ENCODE assay signal across 1 cellular context in the genomic region with DNA sequence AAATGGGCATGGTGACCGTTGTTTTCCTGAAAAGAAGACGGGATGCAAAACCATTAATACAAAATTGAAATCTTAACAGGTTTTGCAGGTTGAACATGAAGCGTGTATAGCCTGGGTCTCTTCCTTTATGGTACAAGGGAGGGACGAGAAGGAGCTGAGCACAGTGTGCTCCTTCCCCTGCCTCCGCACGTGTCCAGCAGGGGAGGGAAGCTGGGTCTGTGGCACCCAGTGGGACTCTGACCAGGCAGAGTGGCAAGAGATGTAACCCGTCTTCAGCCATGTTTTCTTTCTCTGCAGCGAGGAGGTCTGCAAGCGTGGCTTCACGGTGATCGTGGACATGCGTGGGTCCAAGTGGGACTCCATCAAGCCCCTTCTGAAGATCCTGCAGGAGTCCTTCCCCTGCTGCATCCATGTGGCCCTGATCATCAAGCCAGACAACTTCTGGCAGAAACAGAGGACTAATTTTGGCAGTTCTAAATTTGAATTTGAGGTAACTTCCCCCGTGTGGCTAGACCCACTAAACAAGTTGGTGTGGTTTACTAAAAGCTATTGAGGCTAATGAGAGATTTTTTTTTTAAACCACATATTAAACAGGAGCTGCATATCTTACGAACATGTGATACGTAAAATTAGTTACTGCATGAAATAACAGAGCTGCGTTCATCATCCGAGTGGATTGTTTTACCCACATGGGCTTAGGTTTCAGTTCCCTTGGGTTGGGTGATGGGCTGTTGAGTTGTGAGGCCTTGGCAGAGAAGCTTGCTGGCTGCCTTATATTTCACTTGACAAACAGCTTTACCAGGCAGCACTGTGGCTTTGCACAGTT.
TF ChIP-seq lines count a peak whose summit lies in the region.

No MANE protein-coding gene starts in this region.

TF ChIP-seq in IMR-90, 13 proteins besides CTCF, POLR2A, EP300 and RAD21 (continued from another document):
- TF ChIP-seq MXI1 (IDR thresholded peaks at IDR 0.05; ENCODE audit: borderline replicate concordance, low read depth, low read length) (no peak), BHLHE40 (IDR thresholded peaks at IDR 0.05; ENCODE audit: low read depth, low read length) (no peak)
TF ChIP-seq in IMR-90: peak in this region for 0.
